In the genomic region with DNA sequence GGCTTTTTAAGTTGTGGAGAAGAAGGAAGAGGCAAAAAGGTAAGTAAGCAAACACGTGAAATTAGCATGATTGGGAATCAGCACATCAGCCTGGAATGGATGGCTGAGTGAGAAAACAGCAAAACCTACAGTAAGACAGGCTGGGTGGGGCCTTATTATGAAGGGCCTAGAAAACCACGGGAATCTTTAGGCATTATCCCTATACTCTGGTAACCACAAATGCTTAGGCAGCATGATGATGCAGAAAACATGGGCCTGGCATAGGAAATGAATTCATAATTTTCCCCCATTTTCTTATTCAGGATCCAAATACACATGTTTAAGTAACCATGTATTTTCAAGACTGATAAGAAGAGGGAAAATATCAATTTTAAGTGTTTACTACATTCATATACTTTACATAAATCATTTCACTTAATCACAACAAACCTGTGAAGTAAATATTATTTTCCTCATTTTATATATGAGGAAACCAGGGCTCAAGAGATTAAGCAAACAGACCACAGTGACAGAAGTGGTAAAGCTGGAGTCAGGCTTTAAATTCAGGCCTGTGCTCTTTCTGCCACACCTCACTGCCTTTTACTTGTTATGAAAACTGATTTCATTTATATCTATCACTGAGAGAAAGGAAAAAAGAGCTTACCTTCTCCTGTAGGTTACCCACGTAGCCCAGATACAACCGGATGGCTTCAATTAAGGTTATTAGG, we compare ENCODE assay signal across 14 cellular contexts. TPM values are rescaled to one million over a fixed set of nuclear protein-coding genes. Genes with fewer than 3 reads are reported as not detected.
DNase-seq lines count a peak whose midpoint lies in the region; ATAC-seq and TF ChIP-seq lines count a peak whose summit lies in the region.
"Had no signal": no experiment of that assay in that cellular context is flagged by ENCODE, and none has a peak within 500 bp of the region (broad histone marks: within the 10 kb centered on the region; RNA-seq: fewer than 3 reads in every experiment).

No MANE protein-coding gene starts in this region.

- H3K9me2 ChIP-seq in hepatocyte (replicated peaks; ENCODE audit: insufficient read depth): no peaks in the 10 kb centered on the region

- H4K20me1 ChIP-seq in hepatocyte (ENCODE audit: insufficient read depth, poor library complexity, severe bottlenecking): no peaks in the 10 kb centered on the region

- no peak overlapping the region for H3K4me2 ChIP-seq in hepatocyte

- no peaks in the 10 kb centered on the region for H3K27me3 ChIP-seq in hepatocyte
- H3K27me3 ChIP-seq: body of pancreas, testis had no signal

- DNase-seq in DMS79 (lab: John Stamatoyannopoulos, UW) (peak; percentile 6), HT1080 (ENCODE audit: low read depth) (peak; percentile 54), amniotic stem cell (lab: John Stamatoyannopoulos, UW) (peak; percentile 8), hepatocyte (ENCODE audit: low spot score) (no peak), MV-4-11 (lab: John Stamatoyannopoulos, UW) (no peak), amygdala (lab: John Stamatoyannopoulos, UW) (no peak)
- no peak for DNase-seq in stimulated activated naive CD8-positive, alpha-beta T cell treated with anti-CD3 and anti-CD28 coated beads, Interleukin-15, Interleukin-2, amounts not matched to agents 100 U/mL and 50 U/mL, for 24 hours
- DNase-seq: activated CD4-positive, alpha-beta T cell treated with anti-CD3 and anti-CD28 coated beads, Interleukin-2, amount 50 U/mL, for 4 hours; body of pancreas; Caco-2; nucleus accumbens; testis had no signal

- no peaks in the 10 kb centered on the region for H3K9me3 ChIP-seq in hepatocyte (ENCODE audit: low read depth)
- H3K9me3 ChIP-seq: body of pancreas, Caco-2, testis had no signal

- TF ChIP-seq CTCF in hepatocyte (IDR thresholded peaks at IDR 0.05; ENCODE audit: poor library complexity): no peak

- no peaks in the 10 kb centered on the region for H3K36me3 ChIP-seq in hepatocyte (replicated peaks; ENCODE audit: insufficient read depth, low read depth)

- H2AFZ ChIP-seq in hepatocyte: peak overlapping the region; percentile 4

- peak overlapping the region; percentile 66 for H3K27ac ChIP-seq in hepatocyte
- H3K27ac ChIP-seq: body of pancreas, testis had no signal

- no peaks in the 10 kb centered on the region for H3K79me2 ChIP-seq in hepatocyte

- peaks cover 16% of the 10 kb centered on the region for H3K4me1 ChIP-seq in hepatocyte (ENCODE audit: insufficient read depth)
- H3K4me1 ChIP-seq: Caco-2, testis had no signal

- H3K4me3 ChIP-seq in hepatocyte: no peak overlapping the region
- H3K4me3 ChIP-seq: body of pancreas, testis had no signal

- ATAC-seq in HG02885 (IDR thresholded peaks at IDR 0.05; ENCODE audit: poor library complexity, unreplicated experiment): no peak
- no peak for ATAC-seq in stimulated activated naive CD8-positive, alpha-beta T cell treated with anti-CD3 and anti-CD28 coated beads, Interleukin-15, Interleukin-2, amounts not matched to agents 100 U/mL and 50 U/mL, for 24 hours
- ATAC-seq: body of pancreas, Panc1 had no signal

- WGBS in hepatocyte (ENCODE audit: low lambda C conversion rate, missing lambda C conversion rate): 78% methylated on average over 4 of the region's 4 CpGs

RNA-seq across cellular contexts. Expression of a gene that starts 4.0 kb away (rescaled TPM):
- 3.9 and 4.1 TPM in 2 replicates for total RNA-seq in HT1080 (2014; rRNA removed; shearing (Covaris generic))
- polyA plus RNA-seq in HT1080 (2015; cell fraction: cytosol; rRNA removed): 7.4 and 11.0 TPM in 2 replicates
- 6.5 and 9.7 TPM in 2 replicates for polyA plus RNA-seq in HT1080 (2015; cell fraction: nucleus; rRNA removed)
- total RNA-seq in hepatocyte: 3.6 and 4.3 TPM in 2 replicates
- 3.6 and 5.2 TPM in 2 replicates for polyA plus RNA-seq in hepatocyte

Comparison
In these comparisons a context has a peak if more than half of its experiments do, and no peak if none do; other contexts are left out.
1. DNase-seq: peak in DMS79 (single experiment), HT1080 (single experiment) and amniotic stem cell (single experiment); none in hepatocyte (single experiment), MV-4-11 (single experiment), amygdala (0 of 56) and stimulated activated naive CD8-positive, alpha-beta T cell treated with anti-CD3 and anti-CD28 coated beads, Interleukin-15, Interleukin-2, amounts not matched to agents 100 U/mL and 50 U/mL, for 24 hours (single experiment).